Comparison of ENCODE assay signal across 20 cellular contexts in the genomic region with DNA sequence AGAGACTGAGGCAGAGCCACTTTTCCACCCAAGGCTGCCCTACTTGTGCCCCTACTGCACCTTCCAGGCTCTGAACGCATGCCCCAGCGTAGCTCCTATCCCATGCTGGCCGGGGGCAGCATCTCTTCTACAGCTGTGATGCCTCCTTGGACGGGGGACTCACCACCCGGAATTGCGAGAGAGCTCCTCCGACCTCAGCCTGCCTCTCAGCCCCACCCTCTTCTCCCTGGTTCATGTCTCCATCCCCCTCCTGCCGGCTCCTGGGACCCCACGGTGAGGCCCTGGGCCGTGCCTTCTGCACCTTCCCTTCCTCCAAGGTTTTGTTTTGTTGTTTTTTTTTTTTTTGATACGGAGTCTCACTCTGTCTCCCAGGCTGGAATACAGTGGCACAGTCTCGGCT.
"Had no signal": no experiment of that assay in that cellular context is flagged by ENCODE, and none has a peak within 500 bp of the region (broad histone marks: within the 10 kb centered on the region; RNA-seq: fewer than 3 reads in every experiment).

No MANE protein-coding gene starts in this region.

- H3K27ac Mint-ChIP-seq: endodermal cell; naive thymus-derived CD8-positive, alpha-beta T cell had no signal

- H3K27ac ChIP-seq: coronary artery, foreskin keratinocyte, hepatocyte, pancreas, stomach, thoracic aorta, transverse colon had no signal

- H2AFZ ChIP-seq: hepatocyte had no signal

- H3K27me3 ChIP-seq: foreskin keratinocyte, hepatocyte, pancreas had no signal

- ATAC-seq: foreskin keratinocyte; mucosa of descending colon; naive thymus-derived CD8-positive, alpha-beta T cell; pancreas had no signal

- DNase-seq: cerebellar nuclear complex; effector CD4-positive, alpha-beta T cell; endodermal cell; erythroblast; foreskin keratinocyte; occipital lobe; small intestine; stimulated activated CD4-positive, alpha-beta T cell treated with anti-CD3 and anti-CD28 coated beads, Interleukin-12 subunit alpha, Interleukin-12 subunit beta, amount 100 ng/mL, for 4 hours; stimulated activated naive CD4-positive, alpha-beta T cell; stomach; substantia nigra; transverse colon had no signal

- FAIRE-seq: endothelial cell of umbilical vein, pancreas, small intestine had no signal

- H3K36me3 Mint-ChIP-seq: naive thymus-derived CD8-positive, alpha-beta T cell had no signal

- H3K4me1 Mint-ChIP-seq: endodermal cell; naive thymus-derived CD8-positive, alpha-beta T cell; neural crest cell had no signal

- H3K4me3 ChIP-seq: coronary artery, hepatocyte, mucosa of descending colon, pancreas, stomach, thoracic aorta, transverse colon had no signal

- H3K4me3 Mint-ChIP-seq: endodermal cell; naive thymus-derived CD8-positive, alpha-beta T cell; neural crest cell had no signal

- H3K9me3 ChIP-seq: mucosa of descending colon, pancreas, thoracic aorta, transverse colon had no signal

- H3K4me2 ChIP-seq: hepatocyte had no signal

- H3K4me1 ChIP-seq: foreskin keratinocyte, pancreas, stomach, transverse colon had no signal

- H3K36me3 ChIP-seq: pancreas, stomach, thoracic aorta, transverse colon had no signal

- H3K9me3 Mint-ChIP-seq: endodermal cell, neural crest cell had no signal

- H3K79me2 ChIP-seq: hepatocyte had no signal
